ENCODE assay signal across 11 cellular contexts in genomic region chr19:51096473-51097165, GRCh38. TPM values are rescaled to one million over a fixed set of nuclear protein-coding genes. Genes with fewer than 3 reads are reported as not detected.
DNase-seq lines count a peak whose midpoint lies in the region; ATAC-seq and TF ChIP-seq lines count a peak whose summit lies in the region.
"Had no signal": no experiment of that assay in that cellular context is flagged by ENCODE, and none has a peak within 500 bp of the region (broad histone marks: within the 10 kb centered on the region; RNA-seq: fewer than 3 reads in every experiment).

No MANE protein-coding gene starts in this region.

- no peaks in the 10 kb centered on the region for H3K27me3 ChIP-seq in CD8-positive, alpha-beta T cell (ENCODE audit: insufficient read depth, low read length)
- H3K27me3 ChIP-seq in foreskin keratinocyte (no peaks in the 10 kb centered on the region), uterus (no peaks in the 10 kb centered on the region)

- no peak overlapping the region for H3K4me3 ChIP-seq in CD8-positive, alpha-beta T cell (ENCODE audit: low read depth, low read length)
- no peak overlapping the region for H3K4me3 ChIP-seq in uterus
- H3K4me3 ChIP-seq: skin epidermis, thoracic aorta had no signal

- H3K4me1 ChIP-seq in CD8-positive, alpha-beta T cell (ENCODE audit: insufficient read depth, low read length): peaks cover 21% of the 10 kb centered on the region
- H3K4me1 ChIP-seq in foreskin keratinocyte (peaks cover 11% of the 10 kb centered on the region), uterus (no peaks in the 10 kb centered on the region)

- no peaks in the 10 kb centered on the region for H3K27me3 Mint-ChIP-seq in CD8-positive, alpha-beta T cell (ENCODE audit: low read depth)
- no peaks in the 10 kb centered on the region for H3K27me3 Mint-ChIP-seq in activated CD4-positive, alpha-beta T cell treated with anti-CD3 and anti-CD28 coated beads for 36 hours
- H3K27me3 Mint-ChIP-seq: activated B cell treated with CpG ODN at 0.5 μM for 24 hours had no signal

- CTCF ChIA-PET in CD8-positive, alpha-beta T cell (lab: Charles Lee): interaction anchor here (0.7 to 2.1 kb wide), 10 partner anchors 9 to 82 kb away, joined by 3 to 10 read pairs (median 4); no protein-coding TSS in a partner anchor
- CTCF ChIA-PET in activated CD4-positive, alpha-beta T cell treated with anti-CD3 and anti-CD28 coated beads for 36 hours (lab: Charles Lee): interaction anchor here (0.6 to 1.8 kb wide), 15 partner anchors 8 to 320 kb away, joined by 3 to 7 read pairs (median 3); no protein-coding TSS in a partner anchor

- no peak for TF ChIP-seq CTCF in CD8-positive, alpha-beta T cell (IDR thresholded peaks at IDR 0.05)
- TF ChIP-seq CTCF in GM13977 (IDR thresholded peaks at IDR 0.05; ENCODE audit: extremely low read depth, insufficient read depth, missing control alignments): peak; percentile 29
- peak; percentile 65 for TF ChIP-seq CTCF in foreskin keratinocyte (conservative IDR thresholded peaks at IDR 0.05)
- peak in 1 of 4 experiments; percentile 4 for TF ChIP-seq CTCF in uterus (IDR thresholded peaks at IDR 0.05)

- peaks cover 43% of the 10 kb centered on the region for H3K36me3 Mint-ChIP-seq in CD8-positive, alpha-beta T cell
- peaks cover 16% of the 10 kb centered on the region for H3K36me3 Mint-ChIP-seq in activated CD4-positive, alpha-beta T cell treated with anti-CD3 and anti-CD28 coated beads for 36 hours (ENCODE audit: low read depth)

- POLR2A ChIA-PET in CD8-positive, alpha-beta T cell (lab: Charles Lee): no interaction called here
- POLR2A ChIA-PET in activated CD4-positive, alpha-beta T cell treated with anti-CD3 and anti-CD28 coated beads for 36 hours (lab: Charles Lee): no interaction called here

- no peak overlapping the region for H3K27ac ChIP-seq in CD8-positive, alpha-beta T cell (ENCODE audit: low read depth, low read length)
- H3K27ac ChIP-seq in foreskin keratinocyte (no peak overlapping the region), uterus (no peak overlapping the region)
- H3K27ac ChIP-seq: thoracic aorta had no signal

- no peak for ATAC-seq in CD8-positive, alpha-beta T cell
- 0 out of 3 replicates have a peak, but pooled peaks have one; percentile 23 for ATAC-seq in SK-N-SH treated with all-trans-retinoic acid at 6 μM for 48 hours
- ATAC-seq in foreskin keratinocyte: peak; percentile 19
- no peak for ATAC-seq in HG02798 (IDR thresholded peaks at IDR 0.05; ENCODE audit: poor library complexity, unreplicated experiment)
- no peak for ATAC-seq in activated CD4-positive, alpha-beta T cell treated with anti-CD3 and anti-CD28 coated beads for 36 hours
- no peak for ATAC-seq in GM21515 (IDR thresholded peaks at IDR 0.05; ENCODE audit: unreplicated experiment)

- H3K27ac Mint-ChIP-seq in CD8-positive, alpha-beta T cell: peak overlapping the region; percentile 79
- no peak overlapping the region for H3K27ac Mint-ChIP-seq in activated CD4-positive, alpha-beta T cell treated with anti-CD3 and anti-CD28 coated beads for 36 hours
- H3K27ac Mint-ChIP-seq: activated B cell treated with CpG ODN at 0.5 μM for 24 hours had no signal

- no peaks in the 10 kb centered on the region for H3K9me3 Mint-ChIP-seq in CD8-positive, alpha-beta T cell
- no peaks in the 10 kb centered on the region for H3K9me3 Mint-ChIP-seq in activated CD4-positive, alpha-beta T cell treated with anti-CD3 and anti-CD28 coated beads for 36 hours (ENCODE audit: low read depth)
- H3K9me3 Mint-ChIP-seq: activated B cell treated with CpG ODN at 0.5 μM for 24 hours had no signal

- in situ Hi-C loops in GM13977 (cut with MboI; ENCODE audit: low pct_unique_long_range_greater_than_20kb, low sequenced_read_pairs, unreplicated experiment): no loop called here

- peak overlapping the region; percentile 38 for H3K4me3 Mint-ChIP-seq in CD8-positive, alpha-beta T cell
- no peak overlapping the region for H3K4me3 Mint-ChIP-seq in activated CD4-positive, alpha-beta T cell treated with anti-CD3 and anti-CD28 coated beads for 36 hours
- H3K4me3 Mint-ChIP-seq: activated B cell treated with CpG ODN at 0.5 μM for 24 hours had no signal

- H3K4me1 Mint-ChIP-seq in CD8-positive, alpha-beta T cell (ENCODE audit: low read depth): peaks cover 26% of the 10 kb centered on the region
- peaks cover 17% of the 10 kb centered on the region for H3K4me1 Mint-ChIP-seq in activated CD4-positive, alpha-beta T cell treated with anti-CD3 and anti-CD28 coated beads for 36 hours
- H3K4me1 Mint-ChIP-seq: activated B cell treated with CpG ODN at 0.5 μM for 24 hours had no signal

- no peak for DNase-seq in CD8-positive, alpha-beta T cell
- peak; percentile 29 for DNase-seq in GM13977 (ENCODE audit: low spot score)
- no peak for DNase-seq in foreskin keratinocyte
- DNase-seq in uterus: no peak
- no peak for DNase-seq in activated CD4-positive, alpha-beta T cell treated with anti-CD3 and anti-CD28 coated beads for 36 hours

- H3K36me3 ChIP-seq in CD8-positive, alpha-beta T cell (ENCODE audit: insufficient read depth, low read length): peaks cover 5% of the 10 kb centered on the region
- no peaks in the 10 kb centered on the region for H3K36me3 ChIP-seq in uterus
- H3K36me3 ChIP-seq: thoracic aorta had no signal

- intact Hi-C loops in CD8-positive, alpha-beta T cell (cut with DNase I, micrococcal nuclease): no loop called here
- intact Hi-C loops in uterus (cut with DNase I; ENCODE audit: low total_unique reads): no loop called here
- intact Hi-C loops in activated CD4-positive, alpha-beta T cell treated with anti-CD3 and anti-CD28 coated beads for 36 hours (cut with DNase I, micrococcal nuclease): loop anchor here in 1 of 2 experiments (1.0 kb wide), 1 partner anchor 167 kb away; no protein-coding TSS in a partner anchor

- H3K9me3 ChIP-seq in CD8-positive, alpha-beta T cell (ENCODE audit: low read length): no peaks in the 10 kb centered on the region
- no peaks in the 10 kb centered on the region for H3K9me3 ChIP-seq in uterus
- H3K9me3 ChIP-seq: thoracic aorta had no signal

- no peak for TF ChIP-seq POLR2A in uterus (IDR thresholded peaks at IDR 0.05)

TF ChIP-seq in SK-N-SH treated with all-trans-retinoic acid at 6 μM for 48 hours, 23 proteins besides CTCF, POLR2A, EP300 and RAD21 (continues in another document):
- TF ChIP-seq ZC3H10 (CRISPR knock-in tag; IDR thresholded peaks at IDR 0.05) (no peak), TOX (CRISPR knock-in tag; IDR thresholded peaks at IDR 0.05; ENCODE audit: borderline replicate concordance) (no peak), ZNF70 (CRISPR knock-in tag; IDR thresholded peaks at IDR 0.05) (no peak), ZFP3 (CRISPR knock-in tag; IDR thresholded peaks at IDR 0.05) (no peak), POU6F1 (CRISPR knock-in tag; IDR thresholded peaks at IDR 0.05; ENCODE audit: borderline replicate concordance, low read depth) (no peak), RARB (CRISPR knock-in tag; IDR thresholded peaks at IDR 0.05) (no peak), CSDC2 (CRISPR knock-in tag; IDR thresholded peaks at IDR 0.05) (no peak)
- TF ChIP-seq, protein P1, sequence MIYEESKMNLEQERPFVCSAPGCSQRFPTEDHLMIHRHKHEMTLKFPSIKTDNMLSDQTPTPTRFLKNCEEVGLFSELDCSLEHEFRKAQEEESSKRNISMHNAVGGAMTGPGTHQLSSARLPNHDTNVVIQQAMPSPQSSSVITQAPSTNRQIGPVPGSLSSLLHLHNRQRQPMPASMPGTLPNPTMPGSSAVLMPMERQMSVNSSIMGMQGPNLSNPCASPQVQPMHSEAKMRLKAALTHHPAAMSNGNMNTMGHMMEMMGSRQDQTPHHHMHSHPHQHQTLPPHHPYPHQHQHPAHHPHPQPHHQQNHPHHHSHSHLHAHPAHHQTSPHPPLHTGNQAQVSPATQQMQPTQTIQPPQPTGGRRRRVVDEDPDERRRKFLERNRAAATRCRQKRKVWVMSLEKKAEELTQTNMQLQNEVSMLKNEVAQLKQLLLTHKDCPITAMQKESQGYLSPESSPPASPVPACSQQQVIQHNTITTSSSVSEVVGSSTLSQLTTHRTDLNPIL (CRISPR knock-in tag; IDR thresholded peaks at IDR 0.05; ENCODE audit: low read depth): no peak

RNA-seq across cellular contexts. Expression of gene CTU1, which starts 11.6 kb away (rescaled TPM):
- 1 to 10 TPM; 1.7 TPM for total RNA-seq in CD8-positive, alpha-beta T cell
- total RNA-seq in foreskin keratinocyte (4.9 and 5.0 TPM in 2 replicates), uterus (10 to 100 TPM in 1 of 4 donors, 1 to 10 TPM in 2, not detected in 1; 7.8 to 27.7 (median 8.4) TPM)
- polyA plus RNA-seq in foreskin keratinocyte: 5.3 and 5.4 TPM in 2 replicates
- total RNA-seq in activated CD4-positive, alpha-beta T cell treated with anti-CD3 and anti-CD28 coated beads for 36 hours: 1 to 10 TPM; 7.2 to 9.1 TPM

RNA-seq across cellular contexts. Expression of gene KLK14, which starts 13.9 kb away (rescaled TPM):
- not detected for total RNA-seq in CD8-positive, alpha-beta T cell
- not detected in 2 replicates for total RNA-seq in foreskin keratinocyte
- 0.10 and 0.19 TPM in 2 replicates for polyA plus RNA-seq in foreskin keratinocyte
- under 1 TPM in 1 of 4 donors, not detected in 3; 0.76 TPM for total RNA-seq in uterus
- 1 to 10 TPM in 1 of 2 experiments, under 1 TPM in 1; 0.69 to 1.1 TPM for total RNA-seq in activated CD4-positive, alpha-beta T cell treated with anti-CD3 and anti-CD28 coated beads for 36 hours
- total RNA-seq: thoracic aorta had no signal

RNA-seq across cellular contexts. Expression of gene SIGLEC9, which starts 28.1 kb away (rescaled TPM):
- under 1 TPM; 0.44 to 0.54 TPM for total RNA-seq in CD8-positive, alpha-beta T cell
- total RNA-seq in foreskin keratinocyte (not detected in 2 replicates), uterus (1 to 10 TPM in 3 of 4 donors, under 1 TPM in 1; 0.51 to 2.6 (median 1.7) TPM)
- not detected in 2 replicates for polyA plus RNA-seq in foreskin keratinocyte
- under 1 TPM; 0.37 to 0.49 TPM for total RNA-seq in activated CD4-positive, alpha-beta T cell treated with anti-CD3 and anti-CD28 coated beads for 36 hours

RNA-seq across cellular contexts. Expression of gene KLK13, which starts 31.7 kb away (rescaled TPM):
- total RNA-seq in CD8-positive, alpha-beta T cell: not detected
- total RNA-seq in foreskin keratinocyte: 0.14 and 0.39 TPM in 2 replicates
- polyA plus RNA-seq in foreskin keratinocyte: 0.12 and 0.36 TPM in 2 replicates
- not detected for total RNA-seq in uterus
- total RNA-seq in activated CD4-positive, alpha-beta T cell treated with anti-CD3 and anti-CD28 coated beads for 36 hours: not detected
- total RNA-seq: activated B cell treated with CpG ODN at 0.5 μM for 24 hours, thoracic aorta had no signal

RNA-seq across cellular contexts. Expression of gene SIGLEC7, which starts 45.5 kb away (rescaled TPM):
- total RNA-seq in CD8-positive, alpha-beta T cell: not detected
- total RNA-seq in foreskin keratinocyte: not detected in 2 replicates
- polyA plus RNA-seq in foreskin keratinocyte: not detected in 2 replicates
- total RNA-seq in uterus: under 1 TPM in 2 of 4 donors, not detected in 2; 0.14 to 0.59 TPM
- total RNA-seq in activated CD4-positive, alpha-beta T cell treated with anti-CD3 and anti-CD28 coated beads for 36 hours: not detected
- total RNA-seq: activated B cell treated with CpG ODN at 0.5 μM for 24 hours had no signal

Comparison
In these comparisons a context has a peak if more than half of its experiments do, and no peak if none do; other contexts are left out.
1. ATAC-seq: peak in SK-N-SH treated with all-trans-retinoic acid at 6 μM for 48 hours (single experiment) and foreskin keratinocyte (single experiment); none in CD8-positive, alpha-beta T cell (single experiment), HG02798 (single experiment), activated CD4-positive, alpha-beta T cell treated with anti-CD3 and anti-CD28 coated beads for 36 hours (single experiment) and GM21515 (single experiment).